Comparison of ENCODE assay signal across 8 cellular contexts in the genomic region with DNA sequence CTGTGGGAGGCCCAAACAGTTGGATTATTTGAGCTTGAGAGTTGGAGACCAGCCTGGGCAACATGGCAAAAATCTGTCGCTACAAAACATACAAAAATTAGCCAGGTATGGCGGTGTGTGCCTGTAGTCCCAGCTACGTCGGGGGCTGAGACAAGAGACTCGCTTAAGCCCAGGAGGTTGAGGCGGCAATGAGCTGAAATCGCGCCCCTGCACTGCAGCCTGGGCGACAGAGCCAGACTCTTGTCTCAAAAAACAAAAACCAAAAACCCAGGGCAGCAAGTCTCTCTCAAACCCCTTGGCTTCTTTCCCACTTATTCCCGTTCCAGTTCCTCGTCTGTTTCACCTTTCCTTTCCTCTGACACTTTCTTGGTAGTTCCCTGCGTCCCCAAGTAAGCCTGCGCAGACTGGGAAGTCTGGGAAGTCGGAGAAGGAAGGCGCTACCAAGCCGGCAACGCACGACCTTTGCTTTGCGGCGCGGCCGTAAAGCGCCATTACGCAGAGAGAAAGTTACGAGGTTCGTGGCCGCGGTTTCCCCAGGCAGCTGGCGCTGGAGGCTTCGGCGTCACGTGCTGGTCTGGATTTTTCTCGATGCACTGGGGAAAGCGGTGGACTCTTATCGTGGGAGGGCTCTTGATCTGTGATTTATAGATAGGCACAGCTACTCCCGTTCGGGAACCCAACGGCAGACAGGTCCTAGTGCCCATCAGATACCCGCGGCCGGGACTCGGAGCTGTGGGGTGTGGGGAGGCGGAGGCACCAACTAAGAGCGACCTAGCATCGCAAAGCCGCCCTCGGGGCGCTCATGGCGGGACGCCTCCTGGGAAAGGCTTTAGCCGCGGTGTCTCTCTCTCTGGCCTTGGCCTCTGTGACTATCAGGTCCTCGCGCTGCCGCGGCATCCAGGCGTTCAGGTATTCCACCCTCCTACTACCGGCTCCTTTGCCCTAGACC. TPM values are rescaled to one million over a fixed set of nuclear protein-coding genes. Genes with fewer than 3 reads are reported as not detected.
DNase-seq lines count a peak whose midpoint lies in the region; ATAC-seq and TF ChIP-seq lines count a peak whose summit lies in the region.

A gene with protein sequence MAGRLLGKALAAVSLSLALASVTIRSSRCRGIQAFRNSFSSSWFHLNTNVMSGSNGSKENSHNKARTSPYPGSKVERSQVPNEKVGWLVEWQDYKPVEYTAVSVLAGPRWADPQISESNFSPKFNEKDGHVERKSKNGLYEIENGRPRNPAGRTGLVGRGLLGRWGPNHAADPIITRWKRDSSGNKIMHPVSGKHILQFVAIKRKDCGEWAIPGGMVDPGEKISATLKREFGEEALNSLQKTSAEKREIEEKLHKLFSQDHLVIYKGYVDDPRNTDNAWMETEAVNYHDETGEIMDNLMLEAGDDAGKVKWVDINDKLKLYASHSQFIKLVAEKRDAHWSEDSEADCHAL (plus strand): TSS at position 470 of the 949 bp plus-strand sequence. CDS start 333 bp downstream, at position 803.

- no peaks in the 10 kb centered on the region for H3K27me3 Mint-ChIP-seq in activated naive CD8-positive, alpha-beta T cell treated with anti-CD3 and anti-CD28 coated beads, Interleukin-2, amount 50 U/mL, for 24 hours

- H3K4me3 ChIP-seq in parathyroid adenoma (ENCODE audit: low read depth, low read length) = peak within 1 kb of the TSS; percentile 94
- peak within 1 kb of the TSS; percentile 71 to 92 (median 86) for H3K4me3 ChIP-seq in tibial nerve

- peak; percentile 77 to 88 for TF ChIP-seq POLR2A in tibial nerve (IDR thresholded peaks at IDR 0.05)

- DNase-seq in NCI-H1417 treated with DMSO at 0.1 percent for 48 hours (lab: John Stamatoyannopoulos, UW) (peak; percentile 47), SW480 (ENCODE audit: low spot score) (peak; percentile 92), Right ventricle myocardium superior (peak; percentile 99), tibial nerve (ENCODE audit: low spot score in 2 of 2) (peak; percentile 93 to 97)
- peak; percentile 90 for DNase-seq in activated naive CD8-positive, alpha-beta T cell treated with anti-CD3 and anti-CD28 coated beads, Interleukin-2, amount 50 U/mL, for 24 hours

- peak; percentile 82 for ATAC-seq in HG02763 (IDR thresholded peaks at IDR 0.05; ENCODE audit: unreplicated experiment)
- peak; percentile 89 for ATAC-seq in activated naive CD8-positive, alpha-beta T cell treated with anti-CD3 and anti-CD28 coated beads, Interleukin-2, amount 50 U/mL, for 24 hours
- ATAC-seq in Right ventricle myocardium superior (ENCODE audit: poor library complexity) = peak; percentile 98

- H3K9ac ChIP-seq in parathyroid adenoma = peak within 1 kb of the TSS; percentile 72

- TF ChIP-seq CTCF in GM12873 (IDR thresholded peaks at IDR 0.05; ENCODE audit: insufficient read depth, low read depth, low read length, missing control alignments) (peak; percentile 11), parathyroid adenoma (IDR thresholded peaks at IDR 0.05) (no peak), tibial nerve (IDR thresholded peaks at IDR 0.05) (peak in 2 of 5 experiments; percentile 32 to 44)

- H3K9me3 ChIP-seq in parathyroid adenoma (ENCODE audit: control insufficient read depth, low read length) (no peaks in the 10 kb centered on the region), tibial nerve (no peaks in the 10 kb centered on the region)

- intact Hi-C loops in Right ventricle myocardium superior (cut with DNase I) = no loop called here

- H3K27ac ChIP-seq in parathyroid adenoma (peak within 1 kb of the TSS; percentile 91), tibial nerve (peak within 1 kb of the TSS; percentile 85 to 96 (median 94))

- H3K27ac Mint-ChIP-seq in activated naive CD8-positive, alpha-beta T cell treated with anti-CD3 and anti-CD28 coated beads, Interleukin-2, amount 50 U/mL, for 24 hours = peak within 1 kb of the TSS; percentile 93

- H3K27me3 ChIP-seq in parathyroid adenoma (ENCODE audit: control insufficient read depth, insufficient read depth, low read length) = no peaks in the 10 kb centered on the region
- H3K27me3 ChIP-seq in tibial nerve = no peaks in the 10 kb centered on the region

- H3K4me1 Mint-ChIP-seq in activated naive CD8-positive, alpha-beta T cell treated with anti-CD3 and anti-CD28 coated beads, Interleukin-2, amount 50 U/mL, for 24 hours = peaks cover 34% of the 10 kb centered on the region

- peaks cover 2% of the 10 kb centered on the region for H3K4me1 ChIP-seq in parathyroid adenoma
- peaks cover 0 to 44% (median 11%) of the 10 kb centered on the region in 4 donors for H3K4me1 ChIP-seq in tibial nerve

- no peaks in the 10 kb centered on the region for H3K36me3 Mint-ChIP-seq in activated naive CD8-positive, alpha-beta T cell treated with anti-CD3 and anti-CD28 coated beads, Interleukin-2, amount 50 U/mL, for 24 hours (ENCODE audit: low read depth)

- peak; percentile 85 to 97 for TF ChIP-seq EP300 in tibial nerve (IDR thresholded peaks at IDR 0.05)

- H3K4me3 Mint-ChIP-seq in activated naive CD8-positive, alpha-beta T cell treated with anti-CD3 and anti-CD28 coated beads, Interleukin-2, amount 50 U/mL, for 24 hours = peak within 1 kb of the TSS; percentile 92

- H2AFZ ChIP-seq in parathyroid adenoma = peak within 1 kb of the TSS; percentile 91

- H3K79me2 ChIP-seq in parathyroid adenoma = peaks cover 12% of the 10 kb centered on the region

- H3K36me3 ChIP-seq in parathyroid adenoma (ENCODE audit: control insufficient read depth, insufficient read depth, low read length) = no peaks in the 10 kb centered on the region
- H3K36me3 ChIP-seq in tibial nerve = no peaks in the 10 kb centered on the region

- 1 to 2% methylated on average over 42 to 54 of the region's 58 CpGs for WGBS in tibial nerve, 2 donors

- H3K9me3 Mint-ChIP-seq in activated naive CD8-positive, alpha-beta T cell treated with anti-CD3 and anti-CD28 coated beads, Interleukin-2, amount 50 U/mL, for 24 hours = no peaks in the 10 kb centered on the region

- peak within 1 kb of the TSS; percentile 89 for H3K4me2 ChIP-seq in parathyroid adenoma (ENCODE audit: low read length)

RNA-seq across cellular contexts. Expression of the gene that starts here (rescaled TPM):
- total RNA-seq in Right ventricle myocardium superior (28.4 TPM), tibial nerve (10 to 100 TPM; 15.0 to 33.3 (median 24.5) TPM)

Comparison
In these comparisons a context has a peak if more than half of its experiments do, and no peak if none do; other contexts are left out.
1. Peak in every context shown above with its lines: DNase-seq, ATAC-seq, H3K4me3 ChIP-seq and H3K27ac ChIP-seq.
2. DNase-seq: peak in every context shown above with its lines; median percentile 99 in Right ventricle myocardium superior; 95 in tibial nerve; 92 in SW480; 90 in activated naive CD8-positive, alpha-beta T cell treated with anti-CD3 and anti-CD28 coated beads, Interleukin-2, amount 50 U/mL, for 24 hours; 47 in NCI-H1417 treated with DMSO at 0.1 percent for 48 hours.